In the genomic region with DNA sequence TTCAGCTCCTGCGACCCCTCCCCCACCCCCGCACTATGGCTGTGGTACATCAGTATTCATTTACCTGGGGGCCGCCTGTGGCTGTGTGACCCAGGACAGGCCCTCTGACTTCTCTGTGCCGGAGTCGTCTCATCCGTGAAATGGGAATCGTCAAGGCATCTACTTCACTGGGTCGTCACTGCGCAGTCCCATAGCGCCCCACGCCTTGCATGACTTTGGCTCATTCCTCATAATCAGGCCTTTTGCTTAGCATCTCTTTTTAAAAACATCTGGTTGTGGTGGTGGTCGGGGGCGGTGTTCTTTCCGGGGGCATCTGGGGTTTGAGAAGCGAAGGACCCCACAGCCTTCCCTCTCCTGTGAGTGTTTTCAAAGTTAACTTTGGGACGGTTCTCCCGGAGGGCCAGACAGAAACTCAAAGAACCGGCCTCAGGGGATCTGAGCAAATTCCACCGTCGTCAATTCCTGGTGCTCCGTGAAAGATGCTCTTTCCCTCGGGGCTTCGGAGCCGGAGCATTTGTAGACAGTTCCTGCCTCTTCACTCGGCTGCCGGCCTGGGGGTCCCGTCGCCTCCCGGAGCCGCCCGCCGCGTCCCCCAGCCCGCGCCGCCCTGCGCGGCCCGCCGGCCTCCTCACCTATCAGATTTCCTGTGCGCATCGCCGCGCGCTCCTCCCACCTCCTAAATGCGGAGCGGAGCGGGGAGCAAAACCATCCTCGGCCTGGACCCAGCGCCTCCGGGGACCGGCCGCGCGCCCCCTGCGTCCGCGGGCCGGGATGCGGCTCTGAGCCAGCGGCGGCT, we compare ENCODE assay signal across 1 cellular context.
TF ChIP-seq lines count a peak whose summit lies in the region.

A gene with protein sequence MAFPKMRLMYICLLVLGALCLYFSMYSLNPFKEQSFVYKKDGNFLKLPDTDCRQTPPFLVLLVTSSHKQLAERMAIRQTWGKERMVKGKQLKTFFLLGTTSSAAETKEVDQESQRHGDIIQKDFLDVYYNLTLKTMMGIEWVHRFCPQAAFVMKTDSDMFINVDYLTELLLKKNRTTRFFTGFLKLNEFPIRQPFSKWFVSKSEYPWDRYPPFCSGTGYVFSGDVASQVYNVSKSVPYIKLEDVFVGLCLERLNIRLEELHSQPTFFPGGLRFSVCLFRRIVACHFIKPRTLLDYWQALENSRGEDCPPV (plus strand): TSS at position 708 of the 796 bp plus-strand sequence. CDS start 47,620 bp downstream, outside the sequence.

TF ChIP-seq in SK-N-SH, 30 proteins besides CTCF, POLR2A, EP300 and RAD21 (continued from another document):
- TF ChIP-seq, protein P1, sequence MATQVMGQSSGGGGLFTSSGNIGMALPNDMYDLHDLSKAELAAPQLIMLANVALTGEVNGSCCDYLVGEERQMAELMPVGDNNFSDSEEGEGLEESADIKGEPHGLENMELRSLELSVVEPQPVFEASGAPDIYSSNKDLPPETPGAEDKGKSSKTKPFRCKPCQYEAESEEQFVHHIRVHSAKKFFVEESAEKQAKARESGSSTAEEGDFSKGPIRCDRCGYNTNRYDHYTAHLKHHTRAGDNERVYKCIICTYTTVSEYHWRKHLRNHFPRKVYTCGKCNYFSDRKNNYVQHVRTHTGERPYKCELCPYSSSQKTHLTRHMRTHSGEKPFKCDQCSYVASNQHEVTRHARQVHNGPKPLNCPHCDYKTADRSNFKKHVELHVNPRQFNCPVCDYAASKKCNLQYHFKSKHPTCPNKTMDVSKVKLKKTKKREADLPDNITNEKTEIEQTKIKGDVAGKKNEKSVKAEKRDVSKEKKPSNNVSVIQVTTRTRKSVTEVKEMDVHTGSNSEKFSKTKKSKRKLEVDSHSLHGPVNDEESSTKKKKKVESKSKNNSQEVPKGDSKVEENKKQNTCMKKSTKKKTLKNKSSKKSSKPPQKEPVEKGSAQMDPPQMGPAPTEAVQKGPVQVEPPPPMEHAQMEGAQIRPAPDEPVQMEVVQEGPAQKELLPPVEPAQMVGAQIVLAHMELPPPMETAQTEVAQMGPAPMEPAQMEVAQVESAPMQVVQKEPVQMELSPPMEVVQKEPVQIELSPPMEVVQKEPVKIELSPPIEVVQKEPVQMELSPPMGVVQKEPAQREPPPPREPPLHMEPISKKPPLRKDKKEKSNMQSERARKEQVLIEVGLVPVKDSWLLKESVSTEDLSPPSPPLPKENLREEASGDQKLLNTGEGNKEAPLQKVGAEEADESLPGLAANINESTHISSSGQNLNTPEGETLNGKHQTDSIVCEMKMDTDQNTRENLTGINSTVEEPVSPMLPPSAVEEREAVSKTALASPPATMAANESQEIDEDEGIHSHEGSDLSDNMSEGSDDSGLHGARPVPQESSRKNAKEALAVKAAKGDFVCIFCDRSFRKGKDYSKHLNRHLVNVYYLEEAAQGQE (IDR thresholded peaks at IDR 0.05; ENCODE audit: low read depth, low read length), result no peak
TF ChIP-seq in SK-N-SH: peak in this region for 0.
